Comparison of ENCODE assay signal across 22 cellular contexts in genomic region chr19:18745931-18746330, GRCh38. TPM values are rescaled to one million over a fixed set of nuclear protein-coding genes. Genes with fewer than 3 reads are reported as not detected.
"Had no signal": no experiment of that assay in that cellular context is flagged by ENCODE, and none has a peak within 500 bp of the region (broad histone marks: within the 10 kb centered on the region; RNA-seq: fewer than 3 reads in every experiment).

No MANE protein-coding gene starts in this region.

- FAIRE-seq: keratinocyte had no signal

- H3K4me3 ChIP-seq: esophagus squamous epithelium, gastroesophageal sphincter, left ventricle myocardium inferior, lung, ovary, smooth muscle cell, suprapubic skin, tibial artery, upper lobe of left lung, uterus had no signal

- ATAC-seq: effector memory CD8-positive, alpha-beta T cell; gastroesophageal sphincter; right cardiac atrium; stimulated activated naive CD8-positive, alpha-beta T cell treated with anti-CD3 and anti-CD28 coated beads, Interleukin-15, Interleukin-2, amounts not matched to agents 100 U/mL and 50 U/mL, for 24 hours had no signal

- DNase-seq: effector memory CD8-positive, alpha-beta T cell; esophagus squamous epithelium; foreskin fibroblast; immature natural killer cell; left cardiac atrium; left ventricle myocardium inferior; mesenchymal stem cell; midbrain; right cardiac atrium; stimulated activated CD4-positive, alpha-beta T cell treated with anti-CD3 and anti-CD28 coated beads, Interleukin-2, amount 100 ng/mL, for 48 hours; stimulated activated naive CD8-positive, alpha-beta T cell treated with anti-CD3 and anti-CD28 coated beads, Interleukin-15, Interleukin-2, amounts not matched to agents 100 U/mL and 50 U/mL, for 24 hours; tibial artery had no signal

- H3K27ac ChIP-seq: esophagus squamous epithelium, left ventricle myocardium inferior, ovary, suprapubic skin, tibial artery, upper lobe of left lung had no signal

- H3K9me3 ChIP-seq: esophagus squamous epithelium, gastroesophageal sphincter, left ventricle myocardium inferior, ovary, suprapubic skin, tibial artery, upper lobe of left lung, uterus had no signal

- H3K27me3 ChIP-seq: gastroesophageal sphincter, ovary, suprapubic skin, tibial artery, upper lobe of left lung, uterus had no signal

- H3K4me2 ChIP-seq: smooth muscle cell had no signal

- H3K27me3 Mint-ChIP-seq: effector memory CD8-positive, alpha-beta T cell had no signal

- H3K9me3 Mint-ChIP-seq: effector memory CD8-positive, alpha-beta T cell; immature natural killer cell had no signal

- H3K4me3 Mint-ChIP-seq: effector memory CD8-positive, alpha-beta T cell; immature natural killer cell had no signal

- H3K27ac Mint-ChIP-seq: immature natural killer cell had no signal

- H3K36me3 ChIP-seq: ovary, uterus had no signal

- H3K4me1 Mint-ChIP-seq: immature natural killer cell had no signal

RNA-seq across cellular contexts. Expression of gene COMP, which starts 45.2 kb away (rescaled TPM):
- total RNA-seq: epithelial cell of proximal tubule had no signal
- polyA plus RNA-seq: immature natural killer cell, keratinocyte, neural cell had no signal
